ENCODE assay signal across 31 cellular contexts in the genomic region with DNA sequence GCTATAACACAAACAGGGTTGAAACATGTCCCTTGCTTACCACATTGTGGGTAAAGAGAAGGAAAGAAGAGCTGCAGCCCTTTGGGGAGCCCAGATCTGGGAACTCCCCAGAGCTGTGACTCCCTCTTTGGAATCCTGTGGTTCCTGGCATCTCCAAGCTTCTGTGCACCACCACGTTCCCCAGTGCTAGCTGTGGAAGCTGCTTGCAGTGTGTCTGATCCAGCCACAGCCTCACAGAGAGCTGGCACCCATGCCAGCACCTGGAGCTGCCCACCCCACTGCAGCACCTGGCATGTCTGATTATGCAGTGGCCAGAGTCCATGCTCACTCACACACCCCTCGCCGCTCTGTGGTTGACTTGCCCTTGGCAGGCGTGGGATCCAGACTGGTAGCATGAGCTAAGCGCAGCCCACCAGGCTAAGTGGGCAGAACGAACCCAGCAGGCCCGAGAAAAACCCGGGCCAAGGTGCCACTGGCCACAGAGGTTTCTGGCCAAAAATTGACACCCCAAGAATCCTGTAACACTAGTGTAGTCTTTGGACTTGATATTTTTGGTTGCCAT.
"Had no signal": no experiment of that assay in that cellular context is flagged by ENCODE, and none has a peak within 500 bp of the region (broad histone marks: within the 10 kb centered on the region; RNA-seq: fewer than 3 reads in every experiment).

No MANE protein-coding gene starts in this region.

- H3K4me1 ChIP-seq: adrenal gland, breast epithelium, colonic mucosa, esophagus squamous epithelium had no signal

- H3K9me3 ChIP-seq: adrenal gland, breast epithelium, colonic mucosa, esophagus squamous epithelium had no signal

- H3K27me3 ChIP-seq: adrenal gland, breast epithelium, cardiac muscle cell, colonic mucosa, esophagus squamous epithelium had no signal

- DNase-seq: activated B cell treated with CpG ODN at 0.5 μM for 24 hours; activated CD4-positive, alpha-beta memory T cell treated with anti-CD3 and anti-CD28 coated beads for 36 hours; activated CD4-positive, alpha-beta T cell treated with anti-CD3 and anti-CD28 coated beads, Interleukin-2, amount 10 ng/mL, durations not matched to agents 24 days and 14 days; activated CD8-positive, alpha-beta memory T cell treated with anti-CD3 and anti-CD28 coated beads, Interleukin-2, amount 10 ng/mL, durations not matched to agents 7 days and 5 days; activated CD8-positive, alpha-beta memory T cell treated with anti-CD3 and anti-CD28 coated beads, Interleukin-2, amount 50 U/mL, for 4 hours; activated CD8-positive, alpha-beta T cell treated with anti-CD3 and anti-CD28 coated beads, Interleukin-2, amount 10 ng/mL, durations not matched to agents 7 days and 5 days; activated effector memory CD4-positive, alpha-beta T cell treated with anti-CD3 and anti-CD28 coated beads, Interleukin-2, amount 50 U/mL, for 16 hours; activated naive CD4-positive, alpha-beta T cell treated with anti-CD3 and anti-CD28 coated beads for 36 hours; activated naive CD8-positive, alpha-beta T cell treated with anti-CD3 and anti-CD28 coated beads for 36 hours; activated naive CD8-positive, alpha-beta T cell treated with anti-CD3 and anti-CD28 coated beads, Interleukin-2, amount 50 U/mL, for 24 hours; activated T-cell treated with anti-CD3 and anti-CD28 coated beads, Interleukin-2, amount 50 U/mL, for 1 hour; activated T-cell treated with anti-CD3 and anti-CD28 coated beads, Interleukin-2, amount 50 U/mL, for 48 hours; adrenal gland; amygdala; aorta; central memory CD4-positive, alpha-beta T cell; cerebellar nuclear complex; colonic mucosa; effector CD8-positive, alpha-beta T cell; esophagus squamous epithelium; head of caudate nucleus; T-helper 17 cell; T1000; WERI-Rb-1 had no signal

- H3K4me3 ChIP-seq: adrenal gland, breast epithelium, cardiac muscle cell, colonic mucosa, esophagus squamous epithelium had no signal

- H3K27ac ChIP-seq: adrenal gland, breast epithelium, cardiac muscle cell, colonic mucosa, epithelial cell of prostate, esophagus squamous epithelium, WERI-Rb-1 had no signal

- ATAC-seq: activated CD4-positive, CD25-positive, alpha-beta regulatory T cell treated with anti-CD3 and anti-CD28 coated beads, Interleukin-2, amount 50 U/mL, for 24 hours; activated CD8-positive, alpha-beta memory T cell treated with anti-CD3 and anti-CD28 coated beads, Interleukin-2, amount 10 ng/mL, durations not matched to agents 7 days and 5 days; activated CD8-positive, alpha-beta T cell treated with anti-CD3 and anti-CD28 coated beads, Interleukin-2, amount 10 ng/mL, durations not matched to agents 7 days and 5 days; activated naive CD8-positive, alpha-beta T cell treated with anti-CD3 and anti-CD28 coated beads, Interleukin-2, amount 50 U/mL, for 24 hours; T-helper 17 cell had no signal

- FAIRE-seq: endometrium, endothelial cell of umbilical vein, frontal cortex had no signal

- H3K36me3 ChIP-seq: adrenal gland, breast epithelium, cardiac muscle cell, colonic mucosa, esophagus squamous epithelium, WERI-Rb-1 had no signal
